ENCODE assay signal across 1 cellular context in the genomic region with DNA sequence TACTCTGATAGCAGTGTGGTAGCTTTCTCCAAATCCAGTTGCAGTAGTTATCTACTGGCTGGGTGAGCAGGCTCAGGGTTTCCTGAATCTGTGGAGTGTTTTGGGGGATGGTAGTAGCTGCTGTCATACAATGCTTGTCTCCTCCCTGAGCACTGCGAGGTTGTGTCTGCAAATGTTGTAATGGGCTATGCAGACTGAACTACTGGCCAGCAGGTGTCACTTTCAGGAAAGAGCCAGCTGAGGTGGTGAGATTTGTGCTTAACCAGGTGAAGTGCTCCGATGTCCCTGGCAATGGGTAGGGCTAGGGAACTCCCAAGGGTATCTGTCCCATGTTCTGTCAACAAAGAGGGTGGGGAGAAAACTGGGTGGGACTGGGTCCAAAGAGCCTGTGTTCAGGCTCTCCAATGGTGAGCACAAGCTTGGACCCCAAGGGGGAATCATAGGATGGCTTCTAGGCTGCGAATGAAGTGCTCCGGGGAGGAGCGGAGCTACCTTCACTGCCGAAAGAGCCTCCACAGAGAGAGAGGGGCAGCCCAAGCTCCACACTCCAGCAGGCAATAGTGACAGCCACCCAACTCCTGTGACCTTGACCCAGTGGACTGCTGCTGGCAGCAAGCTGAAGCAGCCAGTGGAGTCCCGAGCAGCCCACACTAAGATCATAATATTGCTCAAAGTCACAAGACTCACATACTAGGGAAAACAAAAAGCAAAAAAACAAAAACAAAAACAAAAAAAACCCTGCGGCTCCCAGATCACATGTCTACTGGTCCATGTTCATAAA.
TF ChIP-seq lines count a peak whose summit lies in the region.

No MANE protein-coding gene starts in this region.

TF ChIP-seq in H1, 55 proteins besides CTCF, POLR2A, EP300 and RAD21:
- TF ChIP-seq TAF7 (optimal IDR thresholded peaks at IDR 0.05; ENCODE audit: borderline replicate concordance, low read depth, low read length) (no peak), POU5F1 (IDR thresholded peaks at IDR 0.05; ENCODE audit: low read depth, low read length) (no peak), HDAC6 (IDR thresholded peaks at IDR 0.05; ENCODE audit: low read depth, low read length) (no peak), NRF1 (IDR thresholded peaks at IDR 0.05; ENCODE audit: low read depth, low read length) (no peak), EZH2 (IDR thresholded peaks at IDR 0.05; ENCODE audit: low read depth, low read length, severe bottlenecking) (no peak), TCF12 (IDR thresholded peaks at IDR 0.05; ENCODE audit: low read depth, low read length) (no peak), FOSL1 (IDR thresholded peaks at IDR 0.05; ENCODE audit: insufficient read depth, low read depth, low read length) (no peak), CBX8 (IDR thresholded peaks at IDR 0.05; ENCODE audit: borderline replicate concordance, low read depth, low read length) (no peak), JUN (IDR thresholded peaks at IDR 0.05; ENCODE audit: low read depth, low read length) (no peak)
- TF ChIP-seq, protein P1, sequence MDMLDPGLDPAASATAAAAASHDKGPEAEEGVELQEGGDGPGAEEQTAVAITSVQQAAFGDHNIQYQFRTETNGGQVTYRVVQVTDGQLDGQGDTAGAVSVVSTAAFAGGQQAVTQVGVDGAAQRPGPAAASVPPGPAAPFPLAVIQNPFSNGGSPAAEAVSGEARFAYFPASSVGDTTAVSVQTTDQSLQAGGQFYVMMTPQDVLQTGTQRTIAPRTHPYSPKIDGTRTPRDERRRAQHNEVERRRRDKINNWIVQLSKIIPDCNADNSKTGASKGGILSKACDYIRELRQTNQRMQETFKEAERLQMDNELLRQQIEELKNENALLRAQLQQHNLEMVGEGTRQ (IDR thresholded peaks at IDR 0.05; ENCODE audit: low read length) = no peak
